In genomic region chr14:70755655-70756054, GRCh38 we compare ENCODE assay signal across 15 cellular contexts. TPM values are rescaled to one million over a fixed set of nuclear protein-coding genes. Genes with fewer than 3 reads are reported as not detected.
A peak's percentile ranks its signal among the peaks of the same experiment; 100 is the strongest.
DNase-seq lines count a peak whose midpoint lies in the region; ATAC-seq and TF ChIP-seq lines count a peak whose summit lies in the region.
"Had no signal": no experiment of that assay in that cellular context is flagged by ENCODE, and none has a peak within 500 bp of the region (broad histone marks: within the 10 kb centered on the region; RNA-seq: fewer than 3 reads in every experiment).

No MANE protein-coding gene starts in this region.

- peak overlapping the region; percentile 29; the same call in 1 of the 2 replicates for H3K27ac ChIP-seq in Panc1 (ENCODE audit: low read length)
- H3K27ac ChIP-seq in naive thymus-derived CD4-positive, alpha-beta T cell (ENCODE audit: low read depth, low read length) = no peak overlapping the region

- H3K9me3 Mint-ChIP-seq in naive thymus-derived CD4-positive, alpha-beta T cell = no peaks in the 10 kb centered on the region
- H3K9me3 Mint-ChIP-seq: activated CD4-positive, alpha-beta T cell treated with anti-CD3 and anti-CD28 coated beads, Interleukin-2, amount 10 ng/mL, durations not matched to agents 7 days and 5 days; activated naive CD4-positive, alpha-beta T cell treated with anti-CD3 and anti-CD28 coated beads, Interleukin-2, amount 10 ng/mL, durations not matched to agents 7 days and 5 days had no signal

- no peaks in the 10 kb centered on the region for H3K27me3 Mint-ChIP-seq in naive thymus-derived CD4-positive, alpha-beta T cell
- H3K27me3 Mint-ChIP-seq: activated CD4-positive, alpha-beta T cell treated with anti-CD3 and anti-CD28 coated beads, Interleukin-2, amount 10 ng/mL, durations not matched to agents 7 days and 5 days; activated naive CD4-positive, alpha-beta T cell treated with anti-CD3 and anti-CD28 coated beads, Interleukin-2, amount 10 ng/mL, durations not matched to agents 7 days and 5 days had no signal

- no peak overlapping the region for H3K4me3 Mint-ChIP-seq in naive thymus-derived CD4-positive, alpha-beta T cell
- H3K4me3 Mint-ChIP-seq: activated CD4-positive, alpha-beta T cell treated with anti-CD3 and anti-CD28 coated beads, Interleukin-2, amount 10 ng/mL, durations not matched to agents 7 days and 5 days; activated naive CD4-positive, alpha-beta T cell treated with anti-CD3 and anti-CD28 coated beads, Interleukin-2, amount 10 ng/mL, durations not matched to agents 7 days and 5 days had no signal

- ATAC-seq in Panc1 (no peak), GM21367 (IDR thresholded peaks at IDR 0.05; ENCODE audit: unreplicated experiment) (no peak), omental fat pad (ENCODE audit: low FRiP score) (no peak)
- ATAC-seq in naive thymus-derived CD4-positive, alpha-beta T cell = no peak
- ATAC-seq: left lobe of liver had no signal

- TF ChIP-seq CTCF in Panc1 (IDR thresholded peaks at IDR 0.05) = no peak
- no peak for TF ChIP-seq CTCF in choroid plexus epithelial cell (conservative IDR thresholded peaks at IDR 0.05; ENCODE audit: low read depth, low read length)
- TF ChIP-seq CTCF in omental fat pad (IDR thresholded peaks at IDR 0.05) = no peak

- CTCF ChIA-PET in Panc1 (lab: Charles Lee) = no interaction called here
- CTCF ChIA-PET in naive thymus-derived CD4-positive, alpha-beta T cell (lab: Charles Lee) = no interaction called here

- DNase-seq in H4 (ENCODE audit: low spot score) (peak; percentile 14), Panc1 (ENCODE audit: low read depth, low spot score) (no peak), choroid plexus epithelial cell (ENCODE audit: low read depth) (peak; percentile 48), renal cortical epithelial cell (ENCODE audit: low read depth) (peak; percentile 81), omental fat pad (ENCODE audit: low spot score) (no peak)
- DNase-seq in stimulated activated CD8-positive, alpha-beta memory T cell treated with anti-CD3 and anti-CD28 coated beads, Interleukin-4, amount 100 ng/mL, for 48 hours = no peak
- DNase-seq in naive thymus-derived CD4-positive, alpha-beta T cell = no peak
- DNase-seq: activated CD4-positive, alpha-beta T cell treated with anti-CD3 and anti-CD28 coated beads, Interleukin-2, amount 10 ng/mL, durations not matched to agents 7 days and 5 days; activated naive CD4-positive, alpha-beta T cell treated with anti-CD3 and anti-CD28 coated beads, Interleukin-2, amount 10 ng/mL, durations not matched to agents 7 days and 5 days; KG1; NCI-H510A; posterior cingulate gyrus had no signal

- no peak overlapping the region for H3K27ac Mint-ChIP-seq in naive thymus-derived CD4-positive, alpha-beta T cell
- H3K27ac Mint-ChIP-seq: activated CD4-positive, alpha-beta T cell treated with anti-CD3 and anti-CD28 coated beads, Interleukin-2, amount 10 ng/mL, durations not matched to agents 7 days and 5 days; activated naive CD4-positive, alpha-beta T cell treated with anti-CD3 and anti-CD28 coated beads, Interleukin-2, amount 10 ng/mL, durations not matched to agents 7 days and 5 days had no signal

- no TSS peak for BruUV-seq in Panc1 (replicated peaks; lab: Mats Ljungman, UMichigan)

- H3K36me3 Mint-ChIP-seq in naive thymus-derived CD4-positive, alpha-beta T cell = peaks cover 0 to 55% (median 12%) of the 10 kb centered on the region in 5 donors

- H3K36me3 ChIP-seq in Panc1 (ENCODE audit: control insufficient read depth, insufficient read depth, low read length) = no peaks in the 10 kb centered on the region
- peaks cover 0 to 6% (median 0%) of the 10 kb centered on the region in 3 experiments for H3K36me3 ChIP-seq in naive thymus-derived CD4-positive, alpha-beta T cell (ENCODE audit: control insufficient read depth in 2 of 3, insufficient read depth in 3 of 3, low read length in 3 of 3)

- POLR2A ChIA-PET in Panc1 (lab: Charles Lee) = no interaction called here
- POLR2A ChIA-PET in naive thymus-derived CD4-positive, alpha-beta T cell (lab: Charles Lee) = no interaction called here

- H3K4me1 Mint-ChIP-seq in naive thymus-derived CD4-positive, alpha-beta T cell = no peaks in the 10 kb centered on the region
- H3K4me1 Mint-ChIP-seq: activated CD4-positive, alpha-beta T cell treated with anti-CD3 and anti-CD28 coated beads, Interleukin-2, amount 10 ng/mL, durations not matched to agents 7 days and 5 days; activated naive CD4-positive, alpha-beta T cell treated with anti-CD3 and anti-CD28 coated beads, Interleukin-2, amount 10 ng/mL, durations not matched to agents 7 days and 5 days had no signal

- H3K4me3 ChIP-seq in Panc1 (ENCODE audit: low read depth in 2 of 2, low read length in 2 of 2) = no peak overlapping the region
- no peak overlapping the region for H3K4me3 ChIP-seq in choroid plexus epithelial cell (ENCODE audit: low read depth, low read length)
- H3K4me3 ChIP-seq in naive thymus-derived CD4-positive, alpha-beta T cell (ENCODE audit: low read length) = no peak overlapping the region

- no peaks in the 10 kb centered on the region for H3K9me3 ChIP-seq in Panc1 (ENCODE audit: control insufficient read depth, insufficient read depth, low read depth, low read length)
- no peaks in the 10 kb centered on the region for H3K9me3 ChIP-seq in naive thymus-derived CD4-positive, alpha-beta T cell (ENCODE audit: control insufficient read depth in 2 of 3, low read length in 3 of 3)
- H3K9me3 ChIP-seq: Caco-2 had no signal

- intact Hi-C loops in Panc1 (cut with micrococcal nuclease; ENCODE audit: unreplicated experiment) = no loop called here
- intact Hi-C loops in naive thymus-derived CD4-positive, alpha-beta T cell (cut with micrococcal nuclease) = no loop called here

- H3K4me1 ChIP-seq in Panc1 (ENCODE audit: control insufficient read depth, insufficient read depth, low read length) = peaks cover 12% of the 10 kb centered on the region
- no peaks in the 10 kb centered on the region for H3K4me1 ChIP-seq in naive thymus-derived CD4-positive, alpha-beta T cell (ENCODE audit: control insufficient read depth in 2 of 2, insufficient read depth in 2 of 2, low read length in 2 of 2)

- in situ Hi-C loops in Panc1 (cut with HindIII; ENCODE audit: low pct_unique_long_range_greater_than_20kb, low sequenced_read_pairs) = no loop called here

- no peaks in the 10 kb centered on the region for H3K27me3 ChIP-seq in Panc1 (ENCODE audit: control insufficient read depth, insufficient read depth, low read length)
- H3K27me3 ChIP-seq in naive thymus-derived CD4-positive, alpha-beta T cell (ENCODE audit: control insufficient read depth in 2 of 2, insufficient read depth in 2 of 2, low read length in 2 of 2) = no peaks in the 10 kb centered on the region

RNA-seq across cellular contexts. Expression of gene MAP3K9, which starts 53.7 kb away (rescaled TPM):
- 2.7 and 3.0 TPM in 2 replicates for total RNA-seq in H4 (2014; rRNA removed; shearing (Covaris generic))
- total RNA-seq in Panc1 (2021; ENCODE audit: unreplicated experiment) (12.1 TPM), renal cortical epithelial cell (14.4 and 19.7 TPM in 2 replicates), omental fat pad (1 to 10 TPM in 2 of 4 donors, under 1 TPM in 2; 0.32 to 5.8 (median 1.1) TPM)
- 7.2 TPM for polyA plus RNA-seq in Panc1 (2012; ENCODE audit: insufficient read length)
- 1 to 10 TPM; 5.1 to 7.8 (median 5.5) TPM for total RNA-seq in naive thymus-derived CD4-positive, alpha-beta T cell
- polyA plus RNA-seq in naive thymus-derived CD4-positive, alpha-beta T cell = 1 to 10 TPM in 1 of 2 donors, under 1 TPM in 1; 0.73 to 2.9 TPM

Comparison
In these comparisons a context has a peak if more than half of its experiments do, and no peak if none do; other contexts are left out.
1. DNase-seq: peak in H4 (single experiment), choroid plexus epithelial cell (single experiment) and renal cortical epithelial cell (single experiment); none in Panc1 (single experiment), stimulated activated CD8-positive, alpha-beta memory T cell treated with anti-CD3 and anti-CD28 coated beads, Interleukin-4, amount 100 ng/mL, for 48 hours (single experiment), omental fat pad (single experiment) and naive thymus-derived CD4-positive, alpha-beta T cell (0 of 9).